In genomic region chr5:112276996-112277395, GRCh38 we compare ENCODE assay signal across 24 cellular contexts.
A peak's percentile ranks its signal among the peaks of the same experiment; 100 is the strongest.
DNase-seq lines count a peak whose midpoint lies in the region; ATAC-seq and TF ChIP-seq lines count a peak whose summit lies in the region.
"Had no signal": no experiment of that assay in that cellular context is flagged by ENCODE, and none has a peak within 500 bp of the region (broad histone marks: within the 10 kb centered on the region; RNA-seq: fewer than 3 reads in every experiment).

No MANE protein-coding gene starts in this region.

- no peaks in the 10 kb centered on the region for H3K36me3 ChIP-seq in mucosa of descending colon (ENCODE audit: low read depth)
- H3K36me3 ChIP-seq: BLaER1, gastrocnemius medialis, right atrium auricular region had no signal

- peaks cover 10% of the 10 kb centered on the region for H3K9me3 Mint-ChIP-seq in glutamatergic neuron (ENCODE audit: unreplicated experiment)
- H3K9me3 Mint-ChIP-seq in activated naive CD8-positive, alpha-beta T cell treated with anti-CD3 and anti-CD28 coated beads for 36 hours = no peaks in the 10 kb centered on the region
- H3K9me3 Mint-ChIP-seq: activated naive CD4-positive, alpha-beta T cell treated with anti-CD3 and anti-CD28 coated beads, Interleukin-2, amount 10 ng/mL, durations not matched to agents 7 days and 5 days; activated T-cell treated with anti-CD3 and anti-CD28 coated beads, Interleukin-2, amount 50 U/mL, for 4 hours; IgD-negative memory B cell; memory B cell; naive B cell had no signal

- DNase-seq in NCI-H1417 (lab: John Stamatoyannopoulos, UW) = peak in 2 of 3 experiments; percentile 32 to 55
- no peak for DNase-seq in NCI-H1417 treated with DMSO at 0.1 percent for 48 hours (lab: John Stamatoyannopoulos, UW)
- peak; percentile 56 for DNase-seq in DMS 273 treated with DMSO at 0.1 percent for 48 hours (lab: John Stamatoyannopoulos, UW)
- peak; percentile 44 for DNase-seq in NCI-H524 treated with DMSO at 0.1 percent for 48 hours (lab: John Stamatoyannopoulos, UW)
- DNase-seq in glutamatergic neuron = peak; percentile 90
- no peak for DNase-seq in mucosa of descending colon
- no peak for DNase-seq in activated naive CD8-positive, alpha-beta T cell treated with anti-CD3 and anti-CD28 coated beads for 36 hours
- DNase-seq in cortex of kidney (lab: John Stamatoyannopoulos, UW) = no peak
- DNase-seq: activated CD4-positive, CD25-positive, alpha-beta regulatory T cell treated with anti-CD3 and anti-CD28 coated beads, Interleukin-2, amount 50 U/mL, for 72 hours; activated naive CD4-positive, alpha-beta T cell treated with anti-CD3 and anti-CD28 coated beads, Interleukin-2, amount 10 ng/mL, durations not matched to agents 7 days and 5 days; activated T-cell treated with anti-CD3 and anti-CD28 coated beads, Interleukin-2, amount 50 U/mL, for 4 hours; anterior cingulate cortex; central memory CD4-positive, alpha-beta T cell; gastrocnemius medialis; GF-D8; MM.1S; naive B cell; NCI-H1930 had no signal

- H3K27me3 Mint-ChIP-seq in glutamatergic neuron (ENCODE audit: unreplicated experiment) = peaks cover 11% of the 10 kb centered on the region
- no peaks in the 10 kb centered on the region for H3K27me3 Mint-ChIP-seq in activated naive CD8-positive, alpha-beta T cell treated with anti-CD3 and anti-CD28 coated beads for 36 hours
- H3K27me3 Mint-ChIP-seq: IgD-negative memory B cell, memory B cell had no signal

- no peak for TF ChIP-seq CTCF in glutamatergic neuron (IDR thresholded peaks at IDR 0.05; ENCODE audit: partially characterized antibody, unreplicated experiment)
- TF ChIP-seq CTCF in mucosa of descending colon (IDR thresholded peaks at IDR 0.05) = no peak

- H3K4me1 ChIP-seq in mucosa of descending colon (ENCODE audit: low read depth) = no peaks in the 10 kb centered on the region
- H3K4me1 ChIP-seq: A549, gastrocnemius medialis had no signal

- H3K4me3 ChIP-seq in mucosa of descending colon = no peak overlapping the region
- H3K4me3 ChIP-seq: A549, BLaER1, gastrocnemius medialis, right atrium auricular region had no signal

- no peak for ATAC-seq in mucosa of descending colon
- ATAC-seq: activated T-cell treated with anti-CD3 and anti-CD28 coated beads, Interleukin-2, amount 50 U/mL, for 4 hours; esophagus mucosa; gastrocnemius medialis had no signal

- intact Hi-C loops in mucosa of descending colon (cut with DNase I, micrococcal nuclease) = no loop called here

- peak overlapping the region; percentile 71 for H3K4me3 Mint-ChIP-seq in glutamatergic neuron (ENCODE audit: unreplicated experiment)
- H3K4me3 Mint-ChIP-seq in activated naive CD8-positive, alpha-beta T cell treated with anti-CD3 and anti-CD28 coated beads for 36 hours = no peak overlapping the region
- H3K4me3 Mint-ChIP-seq: activated naive CD4-positive, alpha-beta T cell treated with anti-CD3 and anti-CD28 coated beads, Interleukin-2, amount 10 ng/mL, durations not matched to agents 7 days and 5 days; activated T-cell treated with anti-CD3 and anti-CD28 coated beads, Interleukin-2, amount 50 U/mL, for 4 hours; IgD-negative memory B cell; memory B cell had no signal

- peak overlapping the region; percentile 99 for H3K27ac Mint-ChIP-seq in glutamatergic neuron (ENCODE audit: unreplicated experiment)
- H3K27ac Mint-ChIP-seq in activated naive CD8-positive, alpha-beta T cell treated with anti-CD3 and anti-CD28 coated beads for 36 hours = no peak overlapping the region
- H3K27ac Mint-ChIP-seq: activated naive CD4-positive, alpha-beta T cell treated with anti-CD3 and anti-CD28 coated beads, Interleukin-2, amount 10 ng/mL, durations not matched to agents 7 days and 5 days; IgD-negative memory B cell; memory B cell; naive B cell had no signal

- H3K36me3 Mint-ChIP-seq in glutamatergic neuron (ENCODE audit: unreplicated experiment) = no peaks in the 10 kb centered on the region
- no peaks in the 10 kb centered on the region for H3K36me3 Mint-ChIP-seq in activated naive CD8-positive, alpha-beta T cell treated with anti-CD3 and anti-CD28 coated beads for 36 hours
- H3K36me3 Mint-ChIP-seq: activated naive CD4-positive, alpha-beta T cell treated with anti-CD3 and anti-CD28 coated beads, Interleukin-2, amount 10 ng/mL, durations not matched to agents 7 days and 5 days; IgD-negative memory B cell; memory B cell; naive B cell had no signal

- H3K9me3 ChIP-seq in mucosa of descending colon = no peaks in the 10 kb centered on the region
- H3K9me3 ChIP-seq: A549, BLaER1, gastrocnemius medialis, right atrium auricular region had no signal

- peaks cover 52% of the 10 kb centered on the region for H3K4me1 Mint-ChIP-seq in glutamatergic neuron (ENCODE audit: low read depth, unreplicated experiment)
- no peaks in the 10 kb centered on the region for H3K4me1 Mint-ChIP-seq in activated naive CD8-positive, alpha-beta T cell treated with anti-CD3 and anti-CD28 coated beads for 36 hours
- H3K4me1 Mint-ChIP-seq: activated naive CD4-positive, alpha-beta T cell treated with anti-CD3 and anti-CD28 coated beads, Interleukin-2, amount 10 ng/mL, durations not matched to agents 7 days and 5 days; IgD-negative memory B cell; memory B cell; naive B cell had no signal

Comparison
In these comparisons a context has a peak if more than half of its experiments do, and no peak if none do; other contexts are left out.
1. DNase-seq: peak in NCI-H1417 (2 of 3), DMS 273 treated with DMSO at 0.1 percent for 48 hours (single experiment), NCI-H524 treated with DMSO at 0.1 percent for 48 hours (single experiment) and glutamatergic neuron (single experiment); none in NCI-H1417 treated with DMSO at 0.1 percent for 48 hours (single experiment), mucosa of descending colon (0 of 3), activated naive CD8-positive, alpha-beta T cell treated with anti-CD3 and anti-CD28 coated beads for 36 hours (single experiment) and cortex of kidney (single experiment).